ENCODE assay signal across 10 cellular contexts in genomic region chr13:98890186-98890585, GRCh38.
DNase-seq lines count a peak whose midpoint lies in the region; ATAC-seq, FAIRE-seq and TF ChIP-seq lines count a peak whose summit lies in the region.
"Had no signal": no experiment of that assay in that cellular context is flagged by ENCODE, and none has a peak within 500 bp of the region (broad histone marks: within the 10 kb centered on the region; RNA-seq: fewer than 3 reads in every experiment).

No MANE protein-coding gene starts in this region.

- FAIRE-seq in GM12891 (lab: Jason Lieb, UNC), result peak; percentile 67

- no peak overlapping the region for H3K4me3 Mint-ChIP-seq in T-helper 2 cell treated with Interferon-gamma antibody and Interleukin-4, amounts not matched to agents 5 μg/mL and 100 μg/mL, for 36 hours
- H3K4me3 Mint-ChIP-seq: memory B cell had no signal

- H3K4me3 ChIP-seq in fibroblast of mammary gland (ENCODE audit: control insufficient read depth, low read depth, low read length), result no peak overlapping the region
- H3K4me3 ChIP-seq: SK-N-MC had no signal

- H3K9me3 Mint-ChIP-seq in T-helper 2 cell treated with Interferon-gamma antibody and Interleukin-4, amounts not matched to agents 5 μg/mL and 100 μg/mL, for 36 hours, result no peaks in the 10 kb centered on the region
- H3K9me3 Mint-ChIP-seq: memory B cell had no signal

- ATAC-seq in HG03521 (IDR thresholded peaks at IDR 0.05; ENCODE audit: unreplicated experiment) (no peak), GM21786 (IDR thresholded peaks at IDR 0.05; ENCODE audit: unreplicated experiment) (no peak)

- peaks cover 29% of the 10 kb centered on the region for H3K36me3 Mint-ChIP-seq in T-helper 2 cell treated with Interferon-gamma antibody and Interleukin-4, amounts not matched to agents 5 μg/mL and 100 μg/mL, for 36 hours (ENCODE audit: low read depth)

- H3K27ac Mint-ChIP-seq in T-helper 2 cell treated with Interferon-gamma antibody and Interleukin-4, amounts not matched to agents 5 μg/mL and 100 μg/mL, for 36 hours, result no peak overlapping the region
- H3K27ac Mint-ChIP-seq: memory B cell had no signal

- TF ChIP-seq CTCF in fibroblast of mammary gland (conservative IDR thresholded peaks at IDR 0.05; ENCODE audit: control insufficient read depth, insufficient read depth, low read depth, low read length), result no peak
- no peak for TF ChIP-seq CTCF in GM20000 (IDR thresholded peaks at IDR 0.05; ENCODE audit: extremely low read depth, missing control alignments)

- DNase-seq in GM12891 (ENCODE audit: insufficient read length, low spot score) (no peak), fibroblast of mammary gland (ENCODE audit: low read depth) (peak; percentile 99), GM20000 (ENCODE audit: low spot score) (no peak), DMS153 treated with DMSO at 0.1 percent for 48 hours (lab: John Stamatoyannopoulos, UW; ENCODE audit: unreplicated experiment) (no peak)
- peak; percentile 70 for DNase-seq in T-helper 2 cell treated with Interferon-gamma antibody and Interleukin-4, amounts not matched to agents 5 μg/mL and 100 μg/mL, for 36 hours (ENCODE audit: low spot score)
- peak; percentile 15 for DNase-seq in stimulated activated CD4-positive, alpha-beta T cell treated with anti-CD3 and anti-CD28 coated beads, Interleukin-12 subunit alpha, Interleukin-12 subunit beta, amount 100 ng/mL, for 4 hours

- TF ChIP-seq POLR2A in GM12891 (IDR thresholded peaks at IDR 0.05; ENCODE audit: low read depth, low read length), result no peak

- no peaks in the 10 kb centered on the region for H3K27me3 Mint-ChIP-seq in T-helper 2 cell treated with Interferon-gamma antibody and Interleukin-4, amounts not matched to agents 5 μg/mL and 100 μg/mL, for 36 hours (ENCODE audit: low read depth)
- H3K27me3 Mint-ChIP-seq: memory B cell had no signal

- H3K4me1 Mint-ChIP-seq in T-helper 2 cell treated with Interferon-gamma antibody and Interleukin-4, amounts not matched to agents 5 μg/mL and 100 μg/mL, for 36 hours (ENCODE audit: low read depth), result peaks cover 12% of the 10 kb centered on the region

TF ChIP-seq in GM12891, 5 proteins besides CTCF, POLR2A, EP300 and RAD21:
- TF ChIP-seq SPI1 (IDR thresholded peaks at IDR 0.05; ENCODE audit: low read depth, low read length), result no peak
- no peak for TF ChIP-seq PAX5 (IDR thresholded peaks at IDR 0.05; ENCODE audit: insufficient read depth, low read length, severe bottlenecking)
- no peak for TF ChIP-seq POLR2AphosphoS5 (IDR thresholded peaks at IDR 0.05; ENCODE audit: low read depth, low read length)
- no peak for TF ChIP-seq POU2F2 (IDR thresholded peaks at IDR 0.05; ENCODE audit: low read depth, low read length)
- TF ChIP-seq TAF1 (IDR thresholded peaks at IDR 0.05; ENCODE audit: low read depth, low read length), result no peak
TF ChIP-seq in GM12891: peak in this region for 0.

Comparison
In these comparisons a context has a peak if more than half of its experiments do, and no peak if none do; other contexts are left out.
1. DNase-seq: peak in T-helper 2 cell treated with Interferon-gamma antibody and Interleukin-4, amounts not matched to agents 5 μg/mL and 100 μg/mL, for 36 hours (single experiment), fibroblast of mammary gland (single experiment) and stimulated activated CD4-positive, alpha-beta T cell treated with anti-CD3 and anti-CD28 coated beads, Interleukin-12 subunit alpha, Interleukin-12 subunit beta, amount 100 ng/mL, for 4 hours (single experiment); none in GM12891 (single experiment), GM20000 (single experiment) and DMS153 treated with DMSO at 0.1 percent for 48 hours (single experiment).